ENCODE assay signal across 1 cellular context in the genomic region with DNA sequence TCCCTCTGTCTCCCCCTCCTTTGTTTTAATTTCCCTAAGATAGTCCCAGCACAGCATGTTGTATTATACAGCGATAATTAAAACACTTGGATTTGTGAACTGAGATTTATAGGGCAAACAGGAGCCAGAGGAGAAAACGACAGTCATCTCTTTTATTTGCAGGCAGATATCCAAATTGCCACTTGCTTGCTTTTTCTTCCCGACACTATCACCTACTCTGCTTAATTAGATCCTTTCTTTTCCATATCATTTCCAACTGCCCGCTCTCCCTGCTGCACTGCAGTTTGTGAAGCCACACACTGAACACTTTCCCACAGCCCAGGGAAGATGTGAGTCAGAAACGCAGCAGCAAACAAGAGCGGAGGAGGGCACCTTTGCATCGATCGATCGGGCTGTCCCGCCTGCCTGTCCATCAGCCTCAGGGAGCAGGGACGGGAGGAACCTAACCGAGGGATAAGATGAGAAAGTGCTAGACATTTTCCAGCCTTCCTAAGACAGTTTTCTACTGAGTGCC.
TF ChIP-seq lines count a peak whose summit lies in the region.

No MANE protein-coding gene starts in this region.

TF ChIP-seq in HEK293, 187 proteins besides CTCF, POLR2A, EP300 and RAD21 (continued from another document):
- TF ChIP-seq, protein P1, sequence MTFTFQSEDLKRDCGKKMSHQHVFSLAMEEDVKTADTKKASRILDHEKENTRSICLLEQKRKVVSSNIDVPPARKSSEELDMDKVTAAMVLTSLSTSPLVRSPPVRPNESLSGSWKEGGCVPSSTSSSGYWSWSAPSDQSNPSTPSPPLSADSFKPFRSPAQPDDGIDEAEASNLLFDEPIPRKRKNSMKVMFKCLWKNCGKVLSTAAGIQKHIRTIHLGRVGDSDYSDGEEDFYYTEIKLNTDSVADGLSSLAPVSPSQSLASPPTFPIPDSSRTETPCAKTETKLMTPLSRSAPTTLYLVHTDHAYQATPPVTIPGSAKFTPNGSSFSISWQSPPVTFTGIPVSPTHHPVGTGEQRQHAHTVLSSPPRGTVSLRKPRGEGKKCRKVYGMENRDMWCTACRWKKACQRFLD (tag by site-specific recombination; IDR thresholded peaks at IDR 0.05) = no peak
- TF ChIP-seq REST (tag by site-specific recombination; IDR thresholded peaks at IDR 0.05) (no peak), ZEB2 (tag by site-specific recombination; IDR thresholded peaks at IDR 0.05) (peak; percentile 74; the same call in 1 of the 2 replicates), ZNF571 (tag by site-specific recombination; IDR thresholded peaks at IDR 0.05) (no peak), OSR2 (tag by site-specific recombination; IDR thresholded peaks at IDR 0.05) (peak; percentile 63), ZNF202 (tag by site-specific recombination; IDR thresholded peaks at IDR 0.05; ENCODE audit: borderline replicate concordance) (no peak), ZNF311 (tag by site-specific recombination; IDR thresholded peaks at IDR 0.05; ENCODE audit: borderline replicate concordance) (no peak), ZNF302 (tag by site-specific recombination; IDR thresholded peaks at IDR 0.05; ENCODE audit: low read depth) (no peak), ZNF830 (tag by site-specific recombination; IDR thresholded peaks at IDR 0.05; ENCODE audit: low read depth) (no peak), ZNF354C (tag by site-specific recombination; IDR thresholded peaks at IDR 0.05; ENCODE audit: borderline replicate concordance, low read depth) (no peak), ZNF768 (tag by site-specific recombination; IDR thresholded peaks at IDR 0.05) (no peak), ZNF140 (tag by site-specific recombination; IDR thresholded peaks at IDR 0.05) (no peak), YY1 (tag by site-specific recombination; IDR thresholded peaks at IDR 0.05) (no peak)
- TF ChIP-seq, protein P2, sequence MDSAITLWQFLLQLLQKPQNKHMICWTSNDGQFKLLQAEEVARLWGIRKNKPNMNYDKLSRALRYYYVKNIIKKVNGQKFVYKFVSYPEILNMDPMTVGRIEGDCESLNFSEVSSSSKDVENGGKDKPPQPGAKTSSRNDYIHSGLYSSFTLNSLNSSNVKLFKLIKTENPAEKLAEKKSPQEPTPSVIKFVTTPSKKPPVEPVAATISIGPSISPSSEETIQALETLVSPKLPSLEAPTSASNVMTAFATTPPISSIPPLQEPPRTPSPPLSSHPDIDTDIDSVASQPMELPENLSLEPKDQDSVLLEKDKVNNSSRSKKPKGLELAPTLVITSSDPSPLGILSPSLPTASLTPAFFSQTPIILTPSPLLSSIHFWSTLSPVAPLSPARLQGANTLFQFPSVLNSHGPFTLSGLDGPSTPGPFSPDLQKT (IDR thresholded peaks at IDR 0.05; ENCODE audit: borderline replicate concordance, low read depth, low read length) = no peak
